Comparison of ENCODE assay signal across 22 cellular contexts in genomic region chr3:113773381-113773780, GRCh38. TPM values are rescaled to one million over a fixed set of nuclear protein-coding genes. Genes with fewer than 3 reads are reported as not detected.
A peak's percentile ranks its signal among the peaks of the same experiment; 100 is the strongest.
DNase-seq lines count a peak whose midpoint lies in the region; ATAC-seq, FAIRE-seq and TF ChIP-seq lines count a peak whose summit lies in the region.
"Had no signal": no experiment of that assay in that cellular context is flagged by ENCODE, and none has a peak within 500 bp of the region (broad histone marks: within the 10 kb centered on the region; RNA-seq: fewer than 3 reads in every experiment).

No MANE protein-coding gene starts in this region.

- CTCF ChIA-PET in activated CD8-positive, alpha-beta memory T cell treated with anti-CD3 and anti-CD28 coated beads, Interleukin-2, amount 10 ng/mL, durations not matched to agents 7 days and 5 days (lab: Charles Lee): interaction anchor here (0.7 to 1.5 kb wide), 3 partner anchors 26 to 286 kb away, joined by 3 to 4 read pairs (median 3); partner anchors contain the start of genes ATP6V1A and NAA50

- H3K27me3 Mint-ChIP-seq in activated CD8-positive, alpha-beta memory T cell treated with anti-CD3 and anti-CD28 coated beads, Interleukin-2, amount 10 ng/mL, durations not matched to agents 7 days and 5 days: no peaks in the 10 kb centered on the region

- no peak overlapping the region for H3K4me3 Mint-ChIP-seq in activated CD8-positive, alpha-beta memory T cell treated with anti-CD3 and anti-CD28 coated beads, Interleukin-2, amount 10 ng/mL, durations not matched to agents 7 days and 5 days
- H3K4me3 Mint-ChIP-seq: activated naive CD4-positive, alpha-beta T cell treated with anti-CD3 and anti-CD28 coated beads for 36 hours had no signal

- peak; percentile 9 for FAIRE-seq in islet of Langerhans (lab: Jason Lieb, UNC)
- FAIRE-seq: TTC549 had no signal

- ATAC-seq in HG02973 (IDR thresholded peaks at IDR 0.05; ENCODE audit: unreplicated experiment) (no peak), GM21825 (IDR thresholded peaks at IDR 0.05; ENCODE audit: unreplicated experiment) (no peak)
- ATAC-seq in activated CD8-positive, alpha-beta memory T cell treated with anti-CD3 and anti-CD28 coated beads, Interleukin-2, amount 10 ng/mL, durations not matched to agents 7 days and 5 days: no peak
- ATAC-seq: esophagus mucosa, HCT116, Panc1 had no signal

- H3K27ac Mint-ChIP-seq in activated CD8-positive, alpha-beta memory T cell treated with anti-CD3 and anti-CD28 coated beads, Interleukin-2, amount 10 ng/mL, durations not matched to agents 7 days and 5 days: no peak overlapping the region
- H3K27ac Mint-ChIP-seq: activated naive CD4-positive, alpha-beta T cell treated with anti-CD3 and anti-CD28 coated beads for 36 hours had no signal

- no peaks in the 10 kb centered on the region for H3K9me3 Mint-ChIP-seq in activated CD8-positive, alpha-beta memory T cell treated with anti-CD3 and anti-CD28 coated beads, Interleukin-2, amount 10 ng/mL, durations not matched to agents 7 days and 5 days (ENCODE audit: low read depth)
- H3K9me3 Mint-ChIP-seq: activated naive CD4-positive, alpha-beta T cell treated with anti-CD3 and anti-CD28 coated beads for 36 hours had no signal

- H3K36me3 Mint-ChIP-seq in activated CD8-positive, alpha-beta memory T cell treated with anti-CD3 and anti-CD28 coated beads, Interleukin-2, amount 10 ng/mL, durations not matched to agents 7 days and 5 days: peaks cover 1% of the 10 kb centered on the region

- TF ChIP-seq CTCF in cardiac fibroblast (IDR thresholded peaks at IDR 0.05; ENCODE audit: low read depth, low read length): no peak

- DNase-seq in AG08396 (ENCODE audit: low spot score) (peak; percentile 34), H4 (ENCODE audit: low spot score) (peak; percentile 16), cardiac fibroblast (ENCODE audit: low read depth in 2 of 2) (peak; percentile 61 to 63), SW480 (ENCODE audit: low spot score) (no peak)
- DNase-seq in activated CD8-positive, alpha-beta memory T cell treated with anti-CD3 and anti-CD28 coated beads, Interleukin-2, amount 10 ng/mL, durations not matched to agents 7 days and 5 days: no peak
- DNase-seq: ACHN; activated CD4-positive, alpha-beta T cell treated with anti-CD3 and anti-CD28 coated beads, Interleukin-2, amount 50 U/mL, for 1 hour; activated naive CD4-positive, alpha-beta T cell treated with anti-CD3 and anti-CD28 coated beads for 36 hours; activated T-cell treated with anti-CD3 and anti-CD28 coated beads for 4 hours; brain microvascular endothelial cell; left ventricle myocardium inferior; NCI-H1417 treated with DMSO at 0.1 percent for 48 hours; NCI-H2171; stimulated activated CD4-positive, alpha-beta T cell treated with anti-CD3 and anti-CD28 coated beads, Interleukin-2, amount 100 ng/mL, for 48 hours; uterus had no signal

- H3K4me3 ChIP-seq in cardiac fibroblast (replicated peaks in 1 of 2; ENCODE audit: low read depth in 2 of 2, low read length in 2 of 2): no peak overlapping the region
- H3K4me3 ChIP-seq: left ventricle myocardium inferior, uterus had no signal

- H3K4me1 Mint-ChIP-seq in activated CD8-positive, alpha-beta memory T cell treated with anti-CD3 and anti-CD28 coated beads, Interleukin-2, amount 10 ng/mL, durations not matched to agents 7 days and 5 days: peaks cover 5% of the 10 kb centered on the region

RNA-seq across cellular contexts. Expression of gene ATP6V1A, which starts 26.5 kb away (rescaled TPM):
- total RNA-seq in H4 (2014; rRNA removed; shearing (Covaris generic)): 52.5 and 73.4 TPM in 2 replicates
- 10 to 100 TPM; 30.0 to 50.3 TPM for total RNA-seq in activated CD8-positive, alpha-beta memory T cell treated with anti-CD3 and anti-CD28 coated beads, Interleukin-2, amount 10 ng/mL, durations not matched to agents 7 days and 5 days

RNA-seq across cellular contexts. Expression of gene NAA50, which starts 27.3 kb away (rescaled TPM):
- total RNA-seq in H4 (2014; rRNA removed; shearing (Covaris generic)): 116 and 193 TPM in 2 replicates
- total RNA-seq in activated CD8-positive, alpha-beta memory T cell treated with anti-CD3 and anti-CD28 coated beads, Interleukin-2, amount 10 ng/mL, durations not matched to agents 7 days and 5 days: 100 to 1,000 TPM; 106 to 134 TPM

Comparison
In these comparisons a context has a peak if more than half of its experiments do, and no peak if none do; other contexts are left out.
1. DNase-seq: peak in AG08396 (single experiment), H4 (single experiment) and cardiac fibroblast (2 of 2); none in activated CD8-positive, alpha-beta memory T cell treated with anti-CD3 and anti-CD28 coated beads, Interleukin-2, amount 10 ng/mL, durations not matched to agents 7 days and 5 days (single experiment) and SW480 (single experiment).